Comparison of ENCODE assay signal across 8 cellular contexts in the genomic region with DNA sequence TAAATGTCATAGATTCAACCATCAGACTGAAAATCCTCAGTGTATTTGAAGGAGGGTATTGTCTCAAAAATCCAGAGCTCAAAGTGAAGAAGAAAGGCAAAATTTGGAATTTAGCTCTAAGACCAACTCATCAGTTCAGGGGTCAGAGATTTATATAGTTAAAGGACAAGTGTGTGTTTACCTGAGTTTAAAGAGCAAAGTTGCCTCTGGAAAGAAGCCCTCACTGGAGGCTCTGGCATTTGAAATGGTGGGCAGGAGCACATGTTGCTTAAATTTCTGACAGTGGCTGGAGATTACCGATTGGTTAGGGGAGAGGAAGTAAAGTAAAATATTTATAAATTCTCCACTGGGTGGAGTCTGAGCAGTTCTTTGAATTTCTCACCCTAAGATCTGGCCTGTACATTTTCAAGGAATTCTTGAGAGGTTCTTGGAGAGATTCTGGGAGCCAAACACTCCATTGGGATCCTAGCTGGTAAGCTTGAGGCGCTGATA. TPM values are rescaled to one million over a fixed set of nuclear protein-coding genes. Genes with fewer than 3 reads are reported as not detected.
DNase-seq lines count a peak whose midpoint lies in the region; ATAC-seq, FAIRE-seq and TF ChIP-seq lines count a peak whose summit lies in the region.

A gene (plus strand): TSS at position 400 of the 492 bp plus-strand sequence. CDS start 7,704 bp downstream, outside the sequence.

- peaks cover 34% of the 10 kb centered on the region for H3K4me1 Mint-ChIP-seq in mesothelial cell of epicardium

- no peaks in the 10 kb centered on the region for H3K36me3 Mint-ChIP-seq in mesothelial cell of epicardium

- H3K4me3 Mint-ChIP-seq in mesothelial cell of epicardium: no peak within 1 kb of the TSS

- no peaks in the 10 kb centered on the region for H3K9me3 Mint-ChIP-seq in mesothelial cell of epicardium

- peak; percentile 51 for ATAC-seq in GM18858 (IDR thresholded peaks at IDR 0.05; ENCODE audit: unreplicated experiment)
- ATAC-seq in HG02852 (IDR thresholded peaks at IDR 0.05; ENCODE audit: unreplicated experiment): peak; percentile 54

- intact Hi-C loops in head of caudate nucleus (cut with DNase I): no loop called here

- H3K27ac Mint-ChIP-seq in mesothelial cell of epicardium: peak within 1 kb of the TSS; percentile 57

- no peaks in the 10 kb centered on the region for H3K27me3 Mint-ChIP-seq in mesothelial cell of epicardium (ENCODE audit: low read depth)

- TF ChIP-seq CTCF in mesothelial cell of epicardium (IDR thresholded peaks at IDR 0.05; ENCODE audit: unreplicated experiment): no peak

- FAIRE-seq in RCC 7860 (lab: Jason Lieb, UNC): no peak

- DNase-seq in RCC 7860 (ENCODE audit: low spot score) (peak; percentile 28), mesothelial cell of epicardium (ENCODE audit: low spot score in 2 of 2, unreplicated experiment in 2 of 2) (no peak), head of caudate nucleus (no peak), NCI-H524 (lab: John Stamatoyannopoulos, UW) (no peak)
- no peak for DNase-seq in NK-92 treated with Interleukin-12 subunit alpha and Interleukin-12 subunit beta, amount 100 ng/mL, for 24 hours (lab: John Stamatoyannopoulos, UW)
- no peak for DNase-seq in activated CD4-positive, alpha-beta T cell treated with anti-CD3 and anti-CD28 coated beads for 48 hours

RNA-seq across cellular contexts. Expression of the gene that starts here (rescaled TPM):
- total RNA-seq in mesothelial cell of epicardium: 0.09 to 0.23 TPM (median 0.20 TPM) in 3 replicates
